19 cellular contexts compared by ENCODE assay signal in the genomic region with DNA sequence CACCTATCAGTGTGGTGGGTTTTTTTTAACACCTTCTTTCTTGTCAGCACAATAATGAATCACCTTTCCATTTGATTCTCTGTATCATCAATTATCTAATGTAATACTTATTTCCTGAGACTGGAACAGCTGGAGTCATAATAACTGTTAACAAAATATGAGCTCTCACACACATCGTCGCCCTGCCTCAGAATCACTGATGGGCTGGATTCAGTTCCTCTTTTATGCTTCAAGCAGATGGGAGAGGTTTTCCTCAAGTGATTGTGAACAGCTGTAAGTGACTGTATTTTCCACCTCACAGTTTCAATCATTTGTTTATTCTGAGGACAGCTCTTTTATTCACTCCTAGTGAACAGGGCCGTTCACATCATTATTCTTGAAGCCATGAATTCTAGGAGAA.
DNase-seq lines count a peak whose midpoint lies in the region; ATAC-seq and TF ChIP-seq lines count a peak whose summit lies in the region.
"Had no signal": no experiment of that assay in that cellular context is flagged by ENCODE, and none has a peak within 500 bp of the region (broad histone marks: within the 10 kb centered on the region; RNA-seq: fewer than 3 reads in every experiment).

No MANE protein-coding gene starts in this region.

- TF ChIP-seq CTCF in DOHH2 (IDR thresholded peaks at IDR 0.05; ENCODE audit: low read depth, low read length, poor library complexity, severe bottlenecking) = no peak

- H3K27me3 Mint-ChIP-seq in stimulated activated memory B cell treated with anti-CD40 and anti-IgM and Interleukin-4, amounts not matched to agents 10 μg/mL and 1 μg/mL and 100 μg/mL, for 72 hours = no peaks in the 10 kb centered on the region
- H3K27me3 Mint-ChIP-seq: brain; effector memory CD8-positive, alpha-beta T cell had no signal

- no peaks in the 10 kb centered on the region for H3K36me3 Mint-ChIP-seq in stimulated activated memory B cell treated with anti-CD40 and anti-IgM and Interleukin-4, amounts not matched to agents 10 μg/mL and 1 μg/mL and 100 μg/mL, for 72 hours
- H3K36me3 Mint-ChIP-seq: brain had no signal

- H3K27me3 ChIP-seq in DOHH2 (ENCODE audit: control insufficient read depth, low read length) = no peaks in the 10 kb centered on the region
- H3K27me3 ChIP-seq: neutrophil, sigmoid colon had no signal

- ATAC-seq in GM19043 (IDR thresholded peaks at IDR 0.05; ENCODE audit: low read depth, unreplicated experiment) (peak; percentile 51), HG02852 (IDR thresholded peaks at IDR 0.05; ENCODE audit: unreplicated experiment) (peak; percentile 81), HG02840 (IDR thresholded peaks at IDR 0.05; ENCODE audit: low FRiP score, unreplicated experiment) (no peak)
- ATAC-seq in stimulated activated memory B cell treated with anti-CD40 and anti-IgM and Interleukin-4, amounts not matched to agents 10 μg/mL and 1 μg/mL and 100 μg/mL, for 72 hours = no peak
- ATAC-seq: effector memory CD8-positive, alpha-beta T cell had no signal

- no peaks in the 10 kb centered on the region for H3K79me2 ChIP-seq in DOHH2 (ENCODE audit: control insufficient read depth, low read length)

- H3K9me2 ChIP-seq in DOHH2 (replicated peaks; ENCODE audit: control insufficient read depth, low read length) = no peaks in the 10 kb centered on the region

- H3K4me2 ChIP-seq in DOHH2 (ENCODE audit: low read length) = peak overlapping the region; percentile 42

- H3K4me1 ChIP-seq in DOHH2 (ENCODE audit: control insufficient read depth, low read length) = peaks cover 17% of the 10 kb centered on the region
- H3K4me1 ChIP-seq: sigmoid colon had no signal

- H3K36me3 ChIP-seq in DOHH2 (ENCODE audit: control insufficient read depth, low read length) = no peaks in the 10 kb centered on the region
- H3K36me3 ChIP-seq: neutrophil, sigmoid colon had no signal

- DNase-seq in NAMALWA (ENCODE audit: low spot score) (peak; percentile 77), cerebellar cortex (ENCODE audit: low spot score) (no peak)
- DNase-seq in stimulated activated CD4-positive, alpha-beta T cell treated with anti-CD3 and anti-CD28 coated beads, Interleukin-12 subunit alpha, Interleukin-12 subunit beta, amount 100 ng/mL, for 4 hours = no peak
- DNase-seq: activated naive CD4-positive, alpha-beta T cell treated with anti-CD3 and anti-CD28 coated beads for 36 hours; effector memory CD8-positive, alpha-beta T cell; foreskin fibroblast; mesenchymal stem cell; NCI-H2227 treated with DMSO at 0.1 percent for 48 hours; sigmoid colon; stimulated activated naive CD4-positive, alpha-beta T cell had no signal

- H3K9me3 ChIP-seq in DOHH2 (ENCODE audit: control insufficient read depth, insufficient read depth, low read length) = no peaks in the 10 kb centered on the region
- H3K9me3 ChIP-seq: neutrophil, sigmoid colon had no signal

- H3K27ac ChIP-seq in DOHH2 (ENCODE audit: low read depth, low read length) = peak overlapping the region; percentile 12
- H3K27ac ChIP-seq: HL-60, neutrophil, RWPE1, sigmoid colon had no signal

- H3K4me3 Mint-ChIP-seq in stimulated activated memory B cell treated with anti-CD40 and anti-IgM and Interleukin-4, amounts not matched to agents 10 μg/mL and 1 μg/mL and 100 μg/mL, for 72 hours = no peak overlapping the region
- H3K4me3 Mint-ChIP-seq: activated naive CD4-positive, alpha-beta T cell treated with anti-CD3 and anti-CD28 coated beads for 36 hours; brain; effector memory CD8-positive, alpha-beta T cell had no signal

- H4K20me1 ChIP-seq in DOHH2 (ENCODE audit: control insufficient read depth, insufficient read depth, low read depth, low read length) = no peaks in the 10 kb centered on the region

- H3K4me1 Mint-ChIP-seq in stimulated activated memory B cell treated with anti-CD40 and anti-IgM and Interleukin-4, amounts not matched to agents 10 μg/mL and 1 μg/mL and 100 μg/mL, for 72 hours = no peaks in the 10 kb centered on the region
- H3K4me1 Mint-ChIP-seq: brain had no signal

- no peaks in the 10 kb centered on the region for H3K9me3 Mint-ChIP-seq in stimulated activated memory B cell treated with anti-CD40 and anti-IgM and Interleukin-4, amounts not matched to agents 10 μg/mL and 1 μg/mL and 100 μg/mL, for 72 hours
- H3K9me3 Mint-ChIP-seq: brain had no signal

- no peaks in the 10 kb centered on the region for H3F3A ChIP-seq in DOHH2 (ENCODE audit: control insufficient read depth, insufficient read depth)

- H3K4me3 ChIP-seq in DOHH2 (ENCODE audit: low read length) = peak overlapping the region; percentile 27; the same call in 1 of the 2 replicates
- H3K4me3 ChIP-seq: sigmoid colon had no signal

- H3K27ac Mint-ChIP-seq in stimulated activated memory B cell treated with anti-CD40 and anti-IgM and Interleukin-4, amounts not matched to agents 10 μg/mL and 1 μg/mL and 100 μg/mL, for 72 hours = no peak overlapping the region
- H3K27ac Mint-ChIP-seq: activated naive CD4-positive, alpha-beta T cell treated with anti-CD3 and anti-CD28 coated beads for 36 hours; brain; effector memory CD8-positive, alpha-beta T cell had no signal

Comparison
In these comparisons a context has a peak if more than half of its experiments do, and no peak if none do; other contexts are left out.
1. ATAC-seq: peak in GM19043 (single experiment) and HG02852 (single experiment); none in stimulated activated memory B cell treated with anti-CD40 and anti-IgM and Interleukin-4, amounts not matched to agents 10 μg/mL and 1 μg/mL and 100 μg/mL, for 72 hours (single experiment) and HG02840 (single experiment).